In the genomic region with DNA sequence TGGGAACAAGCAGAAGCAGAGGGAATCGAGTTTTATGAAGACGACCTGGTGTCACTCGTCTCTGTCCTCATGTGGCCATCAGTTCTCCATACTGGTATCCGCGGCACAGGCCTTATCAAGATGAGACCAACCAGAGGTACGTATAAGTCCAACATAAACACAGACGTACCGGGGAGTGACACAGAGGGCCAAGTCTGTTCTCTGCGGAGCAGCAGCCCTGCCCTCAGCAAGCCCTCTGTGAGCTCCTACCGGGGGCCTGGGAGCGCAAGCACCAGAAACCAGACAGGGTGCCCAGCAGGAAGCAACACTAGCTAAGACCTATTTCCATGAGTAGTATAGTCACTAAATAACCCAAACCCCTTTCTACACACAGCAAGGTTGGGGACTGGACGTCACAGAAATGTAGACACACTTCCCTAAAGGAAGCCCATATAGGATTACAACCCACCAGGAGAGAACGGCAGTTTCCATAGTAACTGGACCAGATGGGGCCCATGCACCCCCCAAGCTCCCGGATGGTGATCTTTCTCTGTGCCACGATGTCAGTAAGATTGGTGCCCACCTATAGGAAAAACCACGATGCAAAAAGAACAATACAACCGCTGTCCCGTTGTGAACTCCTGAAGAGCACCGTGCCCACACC, we compare ENCODE assay signal across 1 cellular context.
TF ChIP-seq lines count a peak whose summit lies in the region.

No MANE protein-coding gene starts in this region.

TF ChIP-seq in WTC11, 78 proteins besides CTCF, POLR2A, EP300 and RAD21 (continued from another document):
- no peak for TF ChIP-seq ZNF219 (CRISPR knock-in tag; IDR thresholded peaks at IDR 0.05; ENCODE audit: borderline replicate concordance)
